ENCODE assay signal across 40 cellular contexts in the genomic region with DNA sequence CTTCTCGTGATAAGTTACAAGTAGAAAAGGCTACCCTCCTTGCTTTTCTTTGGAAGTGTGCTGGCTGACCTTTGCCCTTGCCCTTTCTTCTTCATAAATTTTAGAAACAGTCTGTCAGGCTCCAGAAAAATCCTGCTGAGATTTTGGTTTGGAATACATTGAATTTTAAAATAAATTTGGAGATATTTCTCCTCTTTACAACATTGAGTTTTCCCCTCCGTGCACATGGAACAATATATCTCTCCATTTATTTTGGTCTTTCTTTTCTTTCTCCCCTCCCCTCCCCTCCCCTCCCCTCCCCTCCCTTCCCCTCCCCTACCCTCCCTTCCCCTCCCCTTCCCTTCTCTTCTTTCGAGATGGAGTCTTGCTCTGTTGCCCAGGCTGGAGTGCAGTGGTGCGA. TPM values are rescaled to one million over a fixed set of nuclear protein-coding genes. Genes with fewer than 3 reads are reported as not detected.
"Had no signal": no experiment of that assay in that cellular context is flagged by ENCODE, and none has a peak within 500 bp of the region (broad histone marks: within the 10 kb centered on the region; RNA-seq: fewer than 3 reads in every experiment).

No MANE protein-coding gene starts in this region.

- H3K4me3 ChIP-seq: MG63 had no signal

- DNase-seq: Karpas-422, Kasumi-1, MG63, MM.1S, MV-4-11, NCI-H1048, NCI-H1092, NCI-H1092 treated with DMSO at 0.1 percent for 48 hours, NCI-H1105, NCI-H1105 treated with DMSO at 0.1 percent for 48 hours, NCI-H1417, NCI-H1417 treated with DMSO at 0.1 percent for 48 hours, NCI-H1436, NCI-H1436 treated with DMSO at 0.1 percent for 48 hours, NCI-H146, NCI-H1694, NCI-H1694 treated with DMSO at 0.1 percent for 48 hours, NCI-H187, NCI-H187 treated with DMSO at 0.1 percent for 48 hours, NCI-H1930, NCI-H2029, NCI-H2029 treated with DMSO at 0.1 percent for 48 hours, NCI-H2081, NCI-H2081 treated with DMSO at 0.1 percent for 48 hours, NCI-H2107, NCI-H2171, NCI-H2171 treated with DMSO at 0.1 percent for 48 hours, NCI-H2227 treated with DMSO at 0.1 percent for 48 hours, NCI-H226, NCI-H345, NCI-H446, NCI-H446 treated with DMSO at 0.1 percent for 48 hours, NCI-H510A, NCI-H510A treated with DMSO at 0.1 percent for 48 hours, NCI-H524, NCI-H524 treated with DMSO at 0.1 percent for 48 hours had no signal

- H3K36me3 ChIP-seq: MG63 had no signal

- H3K9me3 ChIP-seq: MG63 had no signal

RNA-seq across cellular contexts. Expression of gene KLK4, which starts 8.6 kb away (rescaled TPM):
- total RNA-seq: LHCN-M2, M059J, MCF 10A, NCI-H460 had no signal

RNA-seq across cellular contexts. Expression of gene KLK2, which starts 29.4 kb away (rescaled TPM):
- total RNA-seq: LHCN-M2, M059J, MCF 10A, NCI-H460 had no signal

RNA-seq across cellular contexts. Expression of gene KLK3, which starts 47.9 kb away (rescaled TPM):
- total RNA-seq: LHCN-M2, M059J, MCF 10A, NCI-H460 had no signal

RNA-seq across cellular contexts. Expression of gene KLK5, which starts 50.2 kb away (rescaled TPM):
- total RNA-seq: LHCN-M2, M059J, NCI-H460 had no signal
